ENCODE assay signal across 14 cellular contexts in the genomic region with DNA sequence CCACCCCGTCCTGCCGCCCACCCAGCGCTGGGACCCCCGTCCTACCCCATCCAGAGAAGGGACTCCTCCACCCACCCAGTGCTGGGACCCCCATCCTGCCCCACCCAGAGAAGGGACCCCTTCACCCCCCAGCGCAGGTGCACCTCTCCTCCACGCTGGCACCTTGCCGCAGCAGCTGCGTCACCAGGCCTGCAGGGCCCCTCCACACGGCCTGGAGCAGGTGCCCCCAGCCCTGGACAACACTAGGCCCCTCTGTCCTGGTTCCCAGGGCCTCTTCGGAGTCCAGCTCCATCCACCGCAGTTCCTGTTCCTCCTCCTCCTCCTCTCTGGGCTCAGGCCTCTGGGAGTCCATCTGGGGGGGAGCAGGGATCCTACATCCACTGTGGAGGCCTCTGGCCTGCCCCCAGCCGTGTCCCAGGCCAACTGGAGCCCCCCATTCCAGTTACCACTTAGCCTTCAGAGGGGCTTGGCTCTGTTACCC. TPM values are rescaled to one million over a fixed set of nuclear protein-coding genes. Genes with fewer than 3 reads are reported as not detected.
DNase-seq lines count a peak whose midpoint lies in the region; ATAC-seq and TF ChIP-seq lines count a peak whose summit lies in the region.
"Had no signal": no experiment of that assay in that cellular context is flagged by ENCODE, and none has a peak within 500 bp of the region (broad histone marks: within the 10 kb centered on the region; RNA-seq: fewer than 3 reads in every experiment).

No MANE protein-coding gene starts in this region.

- H3K4me3 ChIP-seq in tibial nerve (peak overlapping the region in 3 of 4 donors; percentile 33 to 55 (median 42)), Karpas-422 (ENCODE audit: low read length) (no peak overlapping the region)
- H3K4me3 ChIP-seq: SK-N-MC had no signal

- H3K36me3 ChIP-seq in tibial nerve (no peaks in the 10 kb centered on the region), Karpas-422 (ENCODE audit: insufficient read depth, low read length) (no peaks in the 10 kb centered on the region)

- DNase-seq in activated naive CD4-positive, alpha-beta T cell (lab: John Stamatoyannopoulos, UW), result no peak
- DNase-seq in caudate nucleus (lab: John Stamatoyannopoulos, UW) (peak in 1 of 61 donors; percentile 40), memory B cell (ENCODE audit: low spot score in 2 of 2) (no peak), tibial nerve (ENCODE audit: low spot score in 2 of 2) (no peak), Karpas-422 (no peak), AG20443 (ENCODE audit: low spot score) (no peak)
- no peak for DNase-seq in stimulated activated CD4-positive, alpha-beta T cell treated with anti-CD3 and anti-CD28 coated beads, Interleukin-12 subunit alpha, Interleukin-12 subunit beta, amount 100 ng/mL, for 4 hours
- DNase-seq: activated CD4-positive, alpha-beta memory T cell treated with anti-CD3 and anti-CD28 coated beads, Interleukin-2, amount 10 ng/mL, durations not matched to agents 7 days and 5 days; stimulated activated CD4-positive, alpha-beta T cell treated with anti-CD3 and anti-CD28 coated beads, Interleukin-1b, Interleukin-23, amount 100 ng/mL, for 48 hours had no signal

- peak overlapping the region; percentile 47 for H3K4me3 Mint-ChIP-seq in activated naive CD4-positive, alpha-beta T cell treated with anti-CD3 and anti-CD28 coated beads, Interleukin-2, amount 50 U/mL, for 24 hours
- peak overlapping the region; percentile 58 for H3K4me3 Mint-ChIP-seq in memory B cell
- H3K4me3 Mint-ChIP-seq: activated CD4-positive, alpha-beta memory T cell treated with anti-CD3 and anti-CD28 coated beads, Interleukin-2, amount 10 ng/mL, durations not matched to agents 7 days and 5 days; brain had no signal

- no peaks in the 10 kb centered on the region for H3K9me3 Mint-ChIP-seq in activated naive CD4-positive, alpha-beta T cell treated with anti-CD3 and anti-CD28 coated beads, Interleukin-2, amount 50 U/mL, for 24 hours
- no peaks in the 10 kb centered on the region for H3K9me3 Mint-ChIP-seq in memory B cell
- H3K9me3 Mint-ChIP-seq: activated CD4-positive, alpha-beta memory T cell treated with anti-CD3 and anti-CD28 coated beads, Interleukin-2, amount 10 ng/mL, durations not matched to agents 7 days and 5 days; brain had no signal

- no peak for TF ChIP-seq EP300 in tibial nerve (IDR thresholded peaks at IDR 0.05)

- peak overlapping the region; percentile 97 for H3K27ac ChIP-seq in caudate nucleus (ENCODE audit: low read depth, low read length)
- peak overlapping the region; percentile 61 to 94 (median 81) for H3K27ac ChIP-seq in tibial nerve
- H3K27ac ChIP-seq in Karpas-422 (ENCODE audit: low read length), result no peak overlapping the region
- H3K27ac ChIP-seq: SK-N-MC had no signal

- H3K9ac ChIP-seq in Karpas-422 (ENCODE audit: low read length), result no peak overlapping the region

- H3K9me3 ChIP-seq in tibial nerve (no peaks in the 10 kb centered on the region), Karpas-422 (ENCODE audit: low read length) (no peaks in the 10 kb centered on the region)

- peaks cover 3% of the 10 kb centered on the region for H3K27me3 Mint-ChIP-seq in activated naive CD4-positive, alpha-beta T cell treated with anti-CD3 and anti-CD28 coated beads, Interleukin-2, amount 50 U/mL, for 24 hours
- H3K27me3 Mint-ChIP-seq in memory B cell, result peaks cover 17% of the 10 kb centered on the region

- no peak for TF ChIP-seq POLR2A in tibial nerve (IDR thresholded peaks at IDR 0.05)

- H3K4me1 ChIP-seq in tibial nerve, result peaks cover 0 to 59% (median 18%) of the 10 kb centered on the region in 4 donors
- no peaks in the 10 kb centered on the region for H3K4me1 ChIP-seq in Karpas-422 (ENCODE audit: low read length)

- no peaks in the 10 kb centered on the region for H4K20me1 ChIP-seq in Karpas-422 (ENCODE audit: insufficient read depth, low read depth, low read length)

- ATAC-seq in memory B cell (ENCODE audit: low read depth), result no peak

- H3K9me2 ChIP-seq in Karpas-422 (replicated peaks; ENCODE audit: insufficient read depth, low read length), result no peaks in the 10 kb centered on the region

- no peak for TF ChIP-seq CTCF in tibial nerve (IDR thresholded peaks at IDR 0.05)

- H3K27ac Mint-ChIP-seq in activated naive CD4-positive, alpha-beta T cell treated with anti-CD3 and anti-CD28 coated beads, Interleukin-2, amount 50 U/mL, for 24 hours, result no peak overlapping the region
- no peak overlapping the region for H3K27ac Mint-ChIP-seq in memory B cell
- H3K27ac Mint-ChIP-seq: activated CD4-positive, alpha-beta memory T cell treated with anti-CD3 and anti-CD28 coated beads, Interleukin-2, amount 10 ng/mL, durations not matched to agents 7 days and 5 days had no signal

- H3K4me2 ChIP-seq in Karpas-422 (ENCODE audit: low read depth, low read length, poor library complexity, severe bottlenecking), result no peak overlapping the region

- no peaks in the 10 kb centered on the region for H3K4me1 Mint-ChIP-seq in activated naive CD4-positive, alpha-beta T cell treated with anti-CD3 and anti-CD28 coated beads, Interleukin-2, amount 50 U/mL, for 24 hours
- H3K4me1 Mint-ChIP-seq in memory B cell, result peaks cover 3% of the 10 kb centered on the region

- H3K27me3 ChIP-seq in tibial nerve (no peaks in the 10 kb centered on the region), Karpas-422 (ENCODE audit: low read length) (no peaks in the 10 kb centered on the region)

- H3K36me3 Mint-ChIP-seq in activated naive CD4-positive, alpha-beta T cell treated with anti-CD3 and anti-CD28 coated beads, Interleukin-2, amount 50 U/mL, for 24 hours, result no peaks in the 10 kb centered on the region
- peaks cover 2% of the 10 kb centered on the region for H3K36me3 Mint-ChIP-seq in memory B cell
- H3K36me3 Mint-ChIP-seq: brain had no signal

- no peak overlapping the region for H2AFZ ChIP-seq in Karpas-422 (ENCODE audit: low read length)

- no peaks in the 10 kb centered on the region for H3K79me2 ChIP-seq in Karpas-422 (ENCODE audit: low read length)

- 47 to 53% methylated on average over 5 to 9 of the region's 12 CpGs for WGBS in tibial nerve, 2 donors

RNA-seq across cellular contexts. Expression of gene ANKRD65, which starts 0.4 kb away (rescaled TPM):
- 10 to 100 TPM; 13.8 to 32.6 (median 19.4) TPM for total RNA-seq in tibial nerve
- not detected in 2 replicates for total RNA-seq in Karpas-422 (2014; rRNA removed; shearing (Covaris generic); ENCODE audit: low replicate concordance)
- total RNA-seq: activated CD4-positive, alpha-beta memory T cell treated with anti-CD3 and anti-CD28 coated beads, Interleukin-2, amount 10 ng/mL, durations not matched to agents 7 days and 5 days; HT1080 had no signal

RNA-seq across cellular contexts. Expression of gene MRPL20, which starts 13.6 kb away (rescaled TPM):
- total RNA-seq in tibial nerve, result 100 to 1,000 TPM in 3 of 4 donors, 10 to 100 TPM in 1; 84.9 to 165 (median 139) TPM
- 136 and 151 TPM in 2 replicates for total RNA-seq in Karpas-422 (2014; rRNA removed; shearing (Covaris generic); ENCODE audit: low replicate concordance)

RNA-seq across cellular contexts. Expression of gene VWA1, which starts 14.8 kb away (rescaled TPM):
- total RNA-seq in tibial nerve, result 100 to 1,000 TPM; 142 to 261 (median 161) TPM
- not detected in 2 replicates for total RNA-seq in Karpas-422 (2014; rRNA removed; shearing (Covaris generic); ENCODE audit: low replicate concordance)

RNA-seq across cellular contexts. Expression of gene CCNL2, which starts 21.6 kb away (rescaled TPM):
- 100 to 1,000 TPM; 311 to 362 (median 339) TPM for total RNA-seq in tibial nerve
- 97.9 and 152 TPM in 2 replicates for total RNA-seq in Karpas-422 (2014; rRNA removed; shearing (Covaris generic); ENCODE audit: low replicate concordance)

RNA-seq across cellular contexts. Expression of gene ATAD3C, which starts 28.8 kb away (rescaled TPM):
- 1 to 10 TPM in 3 of 4 donors, under 1 TPM in 1; 0.42 to 9.9 (median 3.2) TPM for total RNA-seq in tibial nerve
- 0.51 TPM in 1 of 2 replicates, not detected in the other for total RNA-seq in Karpas-422 (2014; rRNA removed; shearing (Covaris generic); ENCODE audit: low replicate concordance)
- total RNA-seq: frontal cortex, HT1080 had no signal

Comparison
In these comparisons a context has a peak if more than half of its experiments do, and no peak if none do; other contexts are left out.
1. RNA of gene ANKRD65, which starts 0.4 kb away (total RNA-seq): 13.8 to 32.6 TPM in tibial nerve; not detected in Karpas-422; every median in the first group is over 10 times any median in the second.
2. RNA of gene VWA1, which starts 14.8 kb away (total RNA-seq): 142 to 261 TPM in tibial nerve; not detected in Karpas-422; every median in the first group is over 100 times any median in the second.